8 cellular contexts compared by ENCODE assay signal in genomic region chr11:62831520-62832345, GRCh38. TPM values are rescaled to one million over a fixed set of nuclear protein-coding genes. Genes with fewer than 3 reads are reported as not detected.
DNase-seq lines count a peak whose midpoint lies in the region; ATAC-seq and TF ChIP-seq lines count a peak whose summit lies in the region.

A gene with protein sequence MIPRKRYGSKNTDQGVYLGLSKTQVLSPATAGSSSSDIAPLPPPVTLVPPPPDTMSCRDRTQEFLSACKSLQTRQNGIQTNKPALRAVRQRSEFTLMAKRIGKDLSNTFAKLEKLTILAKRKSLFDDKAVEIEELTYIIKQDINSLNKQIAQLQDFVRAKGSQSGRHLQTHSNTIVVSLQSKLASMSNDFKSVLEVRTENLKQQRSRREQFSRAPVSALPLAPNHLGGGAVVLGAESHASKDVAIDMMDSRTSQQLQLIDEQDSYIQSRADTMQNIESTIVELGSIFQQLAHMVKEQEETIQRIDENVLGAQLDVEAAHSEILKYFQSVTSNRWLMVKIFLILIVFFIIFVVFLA (minus strand): TSS chr11:62832051. CDS start chr11:62831243, 808 bp downstream.

- peak within 1 kb of the TSS; percentile 89 for H3K4me3 Mint-ChIP-seq in activated CD4-positive, alpha-beta T cell treated with anti-CD3 and anti-CD28 coated beads, Interleukin-2, amount 10 ng/mL, durations not matched to agents 24 days and 14 days

- H3K27ac ChIP-seq in colonic mucosa (peak within 1 kb of the TSS; percentile 86), layer of hippocampus (ENCODE audit: low read depth, low read length) (peak within 1 kb of the TSS; percentile 98)

- peak within 1 kb of the TSS; percentile 97 for H3K27ac Mint-ChIP-seq in activated CD4-positive, alpha-beta T cell treated with anti-CD3 and anti-CD28 coated beads, Interleukin-2, amount 10 ng/mL, durations not matched to agents 24 days and 14 days

- CTCF ChIA-PET in BJ (lab: Yijun Ruan, JAX) = interaction anchor here (0.6 to 1.6 kb wide), 6 partner anchors 19 to 1829 kb away, joined by 3 to 5 read pairs (median 4); no protein-coding TSS in a partner anchor

- H3K9me3 ChIP-seq in colonic mucosa = no peaks in the 10 kb centered on the region

- DNase-seq in BJ (ENCODE audit: low read depth) (peak; percentile 89), NCI-H526 treated with DMSO at 0.1 percent for 48 hours (lab: John Stamatoyannopoulos, UW) (peak; percentile 97), colonic mucosa (peak; percentile 100)
- DNase-seq in activated CD4-positive, alpha-beta T cell treated with anti-CD3 and anti-CD28 coated beads, Interleukin-2, amount 10 ng/mL, durations not matched to agents 24 days and 14 days = peak; percentile 100
- peak; percentile 99 to 100 for DNase-seq in stimulated activated CD4-positive, alpha-beta T cell treated with anti-CD3 and anti-CD28 coated beads, Interleukin-1b, Interleukin-23, amount 100 ng/mL, for 4 hours (ENCODE audit: low read depth in 2 of 2)

- TF ChIP-seq CTCF in BJ (IDR thresholded peaks at IDR 0.05; ENCODE audit: insufficient read depth, low read depth, low read length) (no peak), colonic mucosa (IDR thresholded peaks at IDR 0.05) (no peak)

- ATAC-seq in GM19324 (IDR thresholded peaks at IDR 0.05; ENCODE audit: low FRiP score, unreplicated experiment) (peak; percentile 90), HG03469 (IDR thresholded peaks at IDR 0.05; ENCODE audit: unreplicated experiment) (peak; percentile 48)

- peak within 1 kb of the TSS; percentile 92 for H3K4me3 ChIP-seq in BJ (ENCODE audit: low read depth, low read length)
- peak within 1 kb of the TSS; percentile 89 for H3K4me3 ChIP-seq in colonic mucosa

- peaks cover 38% of the 10 kb centered on the region for H3K4me1 Mint-ChIP-seq in activated CD4-positive, alpha-beta T cell treated with anti-CD3 and anti-CD28 coated beads, Interleukin-2, amount 10 ng/mL, durations not matched to agents 24 days and 14 days

- POLR2A ChIA-PET in BJ (lab: Charles Lee) = interaction anchor here (0.5 to 2.2 kb wide), 10 partner anchors 9 to 1689 kb away, joined by 3 to 21 read pairs (median 4); partner anchors contain the start of gene TAF6L

- peak within 1 kb of the TSS; percentile 93 to 97 for H3K9ac ChIP-seq in colonic mucosa (ENCODE audit: low read depth in 2 of 2, low read length in 2 of 2)

- no peaks in the 10 kb centered on the region for H3K9me3 Mint-ChIP-seq in activated CD4-positive, alpha-beta T cell treated with anti-CD3 and anti-CD28 coated beads, Interleukin-2, amount 10 ng/mL, durations not matched to agents 24 days and 14 days

- peaks cover 44% of the 10 kb centered on the region for H3K36me3 Mint-ChIP-seq in activated CD4-positive, alpha-beta T cell treated with anti-CD3 and anti-CD28 coated beads, Interleukin-2, amount 10 ng/mL, durations not matched to agents 24 days and 14 days (ENCODE audit: low read depth)

- H3K27me3 ChIP-seq in BJ (ENCODE audit: control insufficient read depth, insufficient read depth, low read length) = no peaks in the 10 kb centered on the region
- H3K27me3 ChIP-seq in colonic mucosa = no peaks in the 10 kb centered on the region
- H3K27me3 ChIP-seq in layer of hippocampus (ENCODE audit: control insufficient read depth, insufficient read depth, low read length) = no peaks in the 10 kb centered on the region

- intact Hi-C loops in activated CD4-positive, alpha-beta T cell treated with anti-CD3 and anti-CD28 coated beads, Interleukin-2, amount 10 ng/mL, durations not matched to agents 24 days and 14 days (cut with micrococcal nuclease) = loop anchor here (1.0 to 5.0 kb wide), 7 partner anchors 10 to 239 kb away; partner anchors contain the start of genes NXF1, TAF6L, TMEM179B and TMEM223
- intact Hi-C loops in colonic mucosa (cut with DNase I) = no loop called here

- H3K27me3 Mint-ChIP-seq in activated CD4-positive, alpha-beta T cell treated with anti-CD3 and anti-CD28 coated beads, Interleukin-2, amount 10 ng/mL, durations not matched to agents 24 days and 14 days = no peaks in the 10 kb centered on the region

- peaks cover 5% of the 10 kb centered on the region for H3K4me1 ChIP-seq in colonic mucosa

- H3K36me3 ChIP-seq in BJ (ENCODE audit: control insufficient read depth, insufficient read depth, low read length) = peaks cover 24% of the 10 kb centered on the region
- H3K36me3 ChIP-seq in colonic mucosa = no peaks in the 10 kb centered on the region

RNA-seq across cellular contexts. Expression of the gene that starts here (rescaled TPM):
- polyA plus RNA-seq in BJ (2011; rRNA removed) = 61.5 and 76.6 TPM in 2 replicates
- polyA minus RNA-seq in BJ (2011; rRNA and poly(A)+ RNA removed) = 44.5 and 67.7 TPM in 2 replicates
- total RNA-seq in activated CD4-positive, alpha-beta T cell treated with anti-CD3 and anti-CD28 coated beads, Interleukin-2, amount 10 ng/mL, durations not matched to agents 24 days and 14 days = 28.1 and 33.5 TPM in 2 replicates
- total RNA-seq in colonic mucosa = 10 to 100 TPM; 38.0 to 43.3 TPM

Comparison
In these comparisons a context has a peak if more than half of its experiments do, and no peak if none do; other contexts are left out.
1. Peak in every context shown above with its lines: DNase-seq, ATAC-seq, H3K4me3 ChIP-seq and H3K27ac ChIP-seq.